9 cellular contexts compared by ENCODE assay signal in genomic region chr11:33661526-33661925, GRCh38. TPM values are rescaled to one million over a fixed set of nuclear protein-coding genes. Genes with fewer than 3 reads are reported as not detected.
"Had no signal": no experiment of that assay in that cellular context is flagged by ENCODE, and none has a peak within 500 bp of the region (broad histone marks: within the 10 kb centered on the region; RNA-seq: fewer than 3 reads in every experiment).

No MANE protein-coding gene starts in this region.

RNA-seq across cellular contexts. Expression of gene C11orf91, which starts 39.1 kb away (rescaled TPM):
- total RNA-seq: colonic mucosa, dermis microvascular lymphatic vessel endothelial cell, esophagus squamous epithelium, gastrocnemius medialis, kidney epithelial cell, left ventricle myocardium superior, lower lobe of right lung, lung microvascular endothelial cell, myocyte had no signal
